ENCODE assay signal across 1 cellular context in the genomic region with DNA sequence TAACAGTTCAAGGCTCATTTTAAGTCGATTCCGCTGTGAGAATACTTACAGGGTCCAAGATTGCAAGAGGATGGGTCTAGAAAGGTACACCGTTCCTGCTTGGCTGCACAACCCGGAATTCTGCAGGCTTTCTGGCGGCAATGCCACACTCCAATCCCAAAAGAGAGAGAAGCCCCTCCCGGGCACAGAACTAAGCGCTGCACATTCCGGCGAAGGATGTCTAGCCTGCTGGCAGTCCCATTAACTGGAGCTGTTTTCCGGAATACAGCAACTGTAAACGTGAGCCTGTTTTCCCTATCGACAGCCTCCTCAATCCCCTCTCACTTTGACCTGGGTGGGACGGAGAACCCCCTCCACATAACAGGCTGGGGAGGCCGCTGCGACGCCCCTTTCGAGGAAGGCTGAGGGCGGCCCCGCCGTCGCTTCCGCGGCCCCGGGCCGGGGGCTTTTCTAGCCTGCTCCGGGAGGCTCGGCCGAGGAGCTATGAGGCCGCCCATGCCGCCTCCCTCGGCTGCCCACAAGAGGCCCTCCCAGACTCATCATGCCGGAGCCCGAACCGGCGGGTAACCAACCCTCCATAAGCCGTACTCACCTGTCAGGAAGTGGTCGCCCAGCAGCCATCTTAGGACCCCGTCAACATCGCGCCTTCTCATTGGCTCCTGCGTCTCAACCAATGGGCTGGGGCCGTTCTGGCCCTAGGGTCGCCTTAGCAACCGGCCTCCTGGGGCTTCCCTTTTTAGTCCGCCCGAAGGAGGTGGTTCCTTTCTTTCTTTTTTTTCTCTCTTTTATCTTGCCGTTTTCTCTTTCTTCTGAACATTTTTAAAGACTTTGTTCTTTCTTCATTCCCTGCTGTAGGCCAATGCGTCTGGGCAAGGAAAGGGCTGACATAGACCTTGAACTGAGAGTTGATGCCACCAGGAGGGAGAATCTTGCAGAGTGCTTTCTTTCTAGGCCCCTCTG.
TF ChIP-seq lines count a peak whose summit lies in the region.

A gene (minus strand): TSS at position 647 of the 960 bp plus-strand sequence. CDS start 5,909 bp downstream, outside the sequence.

TF ChIP-seq in HepG2, 621 proteins besides CTCF, POLR2A, EP300 and RAD21 (continued from another document and continues in another):
- TF ChIP-seq, protein P1, sequence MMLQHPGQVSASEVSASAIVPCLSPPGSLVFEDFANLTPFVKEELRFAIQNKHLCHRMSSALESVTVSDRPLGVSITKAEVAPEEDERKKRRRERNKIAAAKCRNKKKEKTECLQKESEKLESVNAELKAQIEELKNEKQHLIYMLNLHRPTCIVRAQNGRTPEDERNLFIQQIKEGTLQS (CRISPR knock-in tag; IDR thresholded peaks at IDR 0.05) = no peak
- TF ChIP-seq, protein P2, sequence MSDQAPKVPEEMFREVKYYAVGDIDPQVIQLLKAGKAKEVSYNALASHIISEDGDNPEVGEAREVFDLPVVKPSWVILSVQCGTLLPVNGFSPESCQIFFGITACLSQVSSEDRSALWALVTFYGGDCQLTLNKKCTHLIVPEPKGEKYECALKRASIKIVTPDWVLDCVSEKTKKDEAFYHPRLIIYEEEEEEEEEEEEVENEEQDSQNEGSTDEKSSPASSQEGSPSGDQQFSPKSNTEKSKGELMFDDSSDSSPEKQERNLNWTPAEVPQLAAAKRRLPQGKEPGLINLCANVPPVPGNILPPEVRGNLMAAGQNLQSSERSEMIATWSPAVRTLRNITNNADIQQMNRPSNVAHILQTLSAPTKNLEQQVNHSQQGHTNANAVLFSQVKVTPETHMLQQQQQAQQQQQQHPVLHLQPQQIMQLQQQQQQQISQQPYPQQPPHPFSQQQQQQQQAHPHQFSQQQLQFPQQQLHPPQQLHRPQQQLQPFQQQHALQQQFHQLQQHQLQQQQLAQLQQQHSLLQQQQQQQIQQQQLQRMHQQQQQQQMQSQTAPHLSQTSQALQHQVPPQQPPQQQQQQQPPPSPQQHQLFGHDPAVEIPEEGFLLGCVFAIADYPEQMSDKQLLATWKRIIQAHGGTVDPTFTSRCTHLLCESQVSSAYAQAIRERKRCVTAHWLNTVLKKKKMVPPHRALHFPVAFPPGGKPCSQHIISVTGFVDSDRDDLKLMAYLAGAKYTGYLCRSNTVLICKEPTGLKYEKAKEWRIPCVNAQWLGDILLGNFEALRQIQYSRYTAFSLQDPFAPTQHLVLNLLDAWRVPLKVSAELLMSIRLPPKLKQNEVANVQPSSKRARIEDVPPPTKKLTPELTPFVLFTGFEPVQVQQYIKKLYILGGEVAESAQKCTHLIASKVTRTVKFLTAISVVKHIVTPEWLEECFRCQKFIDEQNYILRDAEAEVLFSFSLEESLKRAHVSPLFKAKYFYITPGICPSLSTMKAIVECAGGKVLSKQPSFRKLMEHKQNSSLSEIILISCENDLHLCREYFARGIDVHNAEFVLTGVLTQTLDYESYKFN (CRISPR knock-in tag; conservative IDR thresholded peaks at IDR 0.05) = no peak
- TF ChIP-seq, protein P3, sequence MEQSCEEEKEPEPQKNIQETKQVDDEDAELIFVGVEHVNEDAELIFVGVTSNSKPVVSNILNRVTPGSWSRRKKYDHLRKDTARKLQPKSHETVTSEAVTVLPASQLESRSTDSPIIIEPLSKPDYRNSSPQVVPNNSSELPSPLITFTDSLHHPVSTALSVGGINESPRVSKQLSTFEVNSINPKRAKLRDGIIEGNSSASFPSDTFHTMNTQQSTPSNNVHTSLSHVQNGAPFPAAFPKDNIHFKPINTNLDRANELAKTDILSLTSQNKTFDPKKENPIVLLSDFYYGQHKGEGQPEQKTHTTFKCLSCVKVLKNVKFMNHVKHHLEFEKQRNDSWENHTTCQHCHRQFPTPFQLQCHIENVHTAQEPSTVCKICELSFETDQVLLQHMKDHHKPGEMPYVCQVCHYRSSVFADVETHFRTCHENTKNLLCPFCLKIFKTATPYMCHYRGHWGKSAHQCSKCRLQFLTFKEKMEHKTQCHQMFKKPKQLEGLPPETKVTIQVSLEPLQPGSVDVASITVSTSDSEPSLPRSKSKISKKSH (CRISPR knock-in tag; IDR thresholded peaks at IDR 0.05; ENCODE audit: borderline replicate concordance) = no peak
- no peak for TF ChIP-seq IKZF1 (IDR thresholded peaks at IDR 0.05)
- TF ChIP-seq TP53 (CRISPR knock-in tag; conservative IDR thresholded peaks at IDR 0.05) = no peak
- TF ChIP-seq FOXC1 (CRISPR knock-in tag; IDR thresholded peaks at IDR 0.05; ENCODE audit: borderline replicate concordance) = no peak; the same call in 1 of the 2 replicates
- TF ChIP-seq ONECUT2 (CRISPR knock-in tag; IDR thresholded peaks at IDR 0.05) = no peak
- no peak for TF ChIP-seq TRIM24 (CRISPR knock-in tag; IDR thresholded peaks at IDR 0.05)
- peak; percentile 40; the same call in 1 of the 2 replicates for TF ChIP-seq ZNF703 (CRISPR knock-in tag; IDR thresholded peaks at IDR 0.05; ENCODE audit: borderline replicate concordance)
- TF ChIP-seq XRCC5 (optimal IDR thresholded peaks at IDR 0.05; ENCODE audit: low read length) = peak; percentile 48
- TF ChIP-seq, protein P4, sequence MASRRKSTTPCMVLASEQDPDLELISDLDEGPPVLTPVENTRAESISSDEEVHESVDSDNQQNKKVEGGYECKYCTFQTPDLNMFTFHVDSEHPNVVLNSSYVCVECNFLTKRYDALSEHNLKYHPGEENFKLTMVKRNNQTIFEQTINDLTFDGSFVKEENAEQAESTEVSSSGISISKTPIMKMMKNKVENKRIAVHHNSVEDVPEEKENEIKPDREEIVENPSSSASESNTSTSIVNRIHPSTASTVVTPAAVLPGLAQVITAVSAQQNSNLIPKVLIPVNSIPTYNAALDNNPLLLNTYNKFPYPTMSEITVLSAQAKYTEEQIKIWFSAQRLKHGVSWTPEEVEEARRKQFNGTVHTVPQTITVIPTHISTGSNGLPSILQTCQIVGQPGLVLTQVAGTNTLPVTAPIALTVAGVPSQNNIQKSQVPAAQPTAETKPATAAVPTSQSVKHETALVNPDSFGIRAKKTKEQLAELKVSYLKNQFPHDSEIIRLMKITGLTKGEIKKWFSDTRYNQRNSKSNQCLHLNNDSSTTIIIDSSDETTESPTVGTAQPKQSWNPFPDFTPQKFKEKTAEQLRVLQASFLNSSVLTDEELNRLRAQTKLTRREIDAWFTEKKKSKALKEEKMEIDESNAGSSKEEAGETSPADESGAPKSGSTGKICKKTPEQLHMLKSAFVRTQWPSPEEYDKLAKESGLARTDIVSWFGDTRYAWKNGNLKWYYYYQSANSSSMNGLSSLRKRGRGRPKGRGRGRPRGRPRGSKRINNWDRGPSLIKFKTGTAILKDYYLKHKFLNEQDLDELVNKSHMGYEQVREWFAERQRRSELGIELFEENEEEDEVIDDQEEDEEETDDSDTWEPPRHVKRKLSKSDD (CRISPR knock-in tag; IDR thresholded peaks at IDR 0.05; ENCODE audit: low read depth) = no peak
- no peak for TF ChIP-seq NFATC3 (CRISPR knock-in tag; IDR thresholded peaks at IDR 0.05)
- TF ChIP-seq ASH2L (IDR thresholded peaks at IDR 0.05; ENCODE audit: insufficient read length, low read depth, low read length) = peak; percentile 95
- no peak for TF ChIP-seq ISL2 (CRISPR knock-in tag; IDR thresholded peaks at IDR 0.05)
- no peak for TF ChIP-seq GATAD2A (CRISPR knock-in tag; IDR thresholded peaks at IDR 0.05)
- no peak for TF ChIP-seq HMG20B (CRISPR knock-in tag; conservative IDR thresholded peaks at IDR 0.05)
- TF ChIP-seq ZIK1 (CRISPR knock-in tag; IDR thresholded peaks at IDR 0.05; ENCODE audit: borderline replicate concordance, low read depth) = no peak
- TF ChIP-seq PHB2 (IDR thresholded peaks at IDR 0.05; ENCODE audit: partially characterized antibody) = no peak
- TF ChIP-seq, protein P5, sequence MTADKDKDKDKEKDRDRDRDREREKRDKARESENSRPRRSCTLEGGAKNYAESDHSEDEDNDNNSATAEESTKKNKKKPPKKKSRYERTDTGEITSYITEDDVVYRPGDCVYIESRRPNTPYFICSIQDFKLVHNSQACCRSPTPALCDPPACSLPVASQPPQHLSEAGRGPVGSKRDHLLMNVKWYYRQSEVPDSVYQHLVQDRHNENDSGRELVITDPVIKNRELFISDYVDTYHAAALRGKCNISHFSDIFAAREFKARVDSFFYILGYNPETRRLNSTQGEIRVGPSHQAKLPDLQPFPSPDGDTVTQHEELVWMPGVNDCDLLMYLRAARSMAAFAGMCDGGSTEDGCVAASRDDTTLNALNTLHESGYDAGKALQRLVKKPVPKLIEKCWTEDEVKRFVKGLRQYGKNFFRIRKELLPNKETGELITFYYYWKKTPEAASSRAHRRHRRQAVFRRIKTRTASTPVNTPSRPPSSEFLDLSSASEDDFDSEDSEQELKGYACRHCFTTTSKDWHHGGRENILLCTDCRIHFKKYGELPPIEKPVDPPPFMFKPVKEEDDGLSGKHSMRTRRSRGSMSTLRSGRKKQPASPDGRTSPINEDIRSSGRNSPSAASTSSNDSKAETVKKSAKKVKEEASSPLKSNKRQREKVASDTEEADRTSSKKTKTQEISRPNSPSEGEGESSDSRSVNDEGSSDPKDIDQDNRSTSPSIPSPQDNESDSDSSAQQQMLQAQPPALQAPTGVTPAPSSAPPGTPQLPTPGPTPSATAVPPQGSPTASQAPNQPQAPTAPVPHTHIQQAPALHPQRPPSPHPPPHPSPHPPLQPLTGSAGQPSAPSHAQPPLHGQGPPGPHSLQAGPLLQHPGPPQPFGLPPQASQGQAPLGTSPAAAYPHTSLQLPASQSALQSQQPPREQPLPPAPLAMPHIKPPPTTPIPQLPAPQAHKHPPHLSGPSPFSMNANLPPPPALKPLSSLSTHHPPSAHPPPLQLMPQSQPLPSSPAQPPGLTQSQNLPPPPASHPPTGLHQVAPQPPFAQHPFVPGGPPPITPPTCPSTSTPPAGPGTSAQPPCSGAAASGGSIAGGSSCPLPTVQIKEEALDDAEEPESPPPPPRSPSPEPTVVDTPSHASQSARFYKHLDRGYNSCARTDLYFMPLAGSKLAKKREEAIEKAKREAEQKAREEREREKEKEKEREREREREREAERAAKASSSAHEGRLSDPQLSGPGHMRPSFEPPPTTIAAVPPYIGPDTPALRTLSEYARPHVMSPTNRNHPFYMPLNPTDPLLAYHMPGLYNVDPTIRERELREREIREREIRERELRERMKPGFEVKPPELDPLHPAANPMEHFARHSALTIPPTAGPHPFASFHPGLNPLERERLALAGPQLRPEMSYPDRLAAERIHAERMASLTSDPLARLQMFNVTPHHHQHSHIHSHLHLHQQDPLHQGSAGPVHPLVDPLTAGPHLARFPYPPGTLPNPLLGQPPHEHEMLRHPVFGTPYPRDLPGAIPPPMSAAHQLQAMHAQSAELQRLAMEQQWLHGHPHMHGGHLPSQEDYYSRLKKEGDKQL (CRISPR knock-in tag; IDR thresholded peaks at IDR 0.05; ENCODE audit: low read depth) = no peak
- no peak for TF ChIP-seq ZNF563 (CRISPR knock-in tag; IDR thresholded peaks at IDR 0.05)
- TF ChIP-seq, protein P6, sequence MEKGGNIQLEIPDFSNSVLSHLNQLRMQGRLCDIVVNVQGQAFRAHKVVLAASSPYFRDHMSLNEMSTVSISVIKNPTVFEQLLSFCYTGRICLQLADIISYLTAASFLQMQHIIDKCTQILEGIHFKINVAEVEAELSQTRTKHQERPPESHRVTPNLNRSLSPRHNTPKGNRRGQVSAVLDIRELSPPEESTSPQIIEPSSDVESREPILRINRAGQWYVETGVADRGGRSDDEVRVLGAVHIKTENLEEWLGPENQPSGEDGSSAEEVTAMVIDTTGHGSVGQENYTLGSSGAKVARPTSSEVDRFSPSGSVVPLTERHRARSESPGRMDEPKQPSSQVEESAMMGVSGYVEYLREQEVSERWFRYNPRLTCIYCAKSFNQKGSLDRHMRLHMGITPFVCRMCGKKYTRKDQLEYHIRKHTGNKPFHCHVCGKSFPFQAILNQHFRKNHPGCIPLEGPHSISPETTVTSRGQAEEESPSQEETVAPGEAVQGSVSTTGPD (CRISPR knock-in tag; IDR thresholded peaks at IDR 0.05) = no peak
- TF ChIP-seq, protein P7, sequence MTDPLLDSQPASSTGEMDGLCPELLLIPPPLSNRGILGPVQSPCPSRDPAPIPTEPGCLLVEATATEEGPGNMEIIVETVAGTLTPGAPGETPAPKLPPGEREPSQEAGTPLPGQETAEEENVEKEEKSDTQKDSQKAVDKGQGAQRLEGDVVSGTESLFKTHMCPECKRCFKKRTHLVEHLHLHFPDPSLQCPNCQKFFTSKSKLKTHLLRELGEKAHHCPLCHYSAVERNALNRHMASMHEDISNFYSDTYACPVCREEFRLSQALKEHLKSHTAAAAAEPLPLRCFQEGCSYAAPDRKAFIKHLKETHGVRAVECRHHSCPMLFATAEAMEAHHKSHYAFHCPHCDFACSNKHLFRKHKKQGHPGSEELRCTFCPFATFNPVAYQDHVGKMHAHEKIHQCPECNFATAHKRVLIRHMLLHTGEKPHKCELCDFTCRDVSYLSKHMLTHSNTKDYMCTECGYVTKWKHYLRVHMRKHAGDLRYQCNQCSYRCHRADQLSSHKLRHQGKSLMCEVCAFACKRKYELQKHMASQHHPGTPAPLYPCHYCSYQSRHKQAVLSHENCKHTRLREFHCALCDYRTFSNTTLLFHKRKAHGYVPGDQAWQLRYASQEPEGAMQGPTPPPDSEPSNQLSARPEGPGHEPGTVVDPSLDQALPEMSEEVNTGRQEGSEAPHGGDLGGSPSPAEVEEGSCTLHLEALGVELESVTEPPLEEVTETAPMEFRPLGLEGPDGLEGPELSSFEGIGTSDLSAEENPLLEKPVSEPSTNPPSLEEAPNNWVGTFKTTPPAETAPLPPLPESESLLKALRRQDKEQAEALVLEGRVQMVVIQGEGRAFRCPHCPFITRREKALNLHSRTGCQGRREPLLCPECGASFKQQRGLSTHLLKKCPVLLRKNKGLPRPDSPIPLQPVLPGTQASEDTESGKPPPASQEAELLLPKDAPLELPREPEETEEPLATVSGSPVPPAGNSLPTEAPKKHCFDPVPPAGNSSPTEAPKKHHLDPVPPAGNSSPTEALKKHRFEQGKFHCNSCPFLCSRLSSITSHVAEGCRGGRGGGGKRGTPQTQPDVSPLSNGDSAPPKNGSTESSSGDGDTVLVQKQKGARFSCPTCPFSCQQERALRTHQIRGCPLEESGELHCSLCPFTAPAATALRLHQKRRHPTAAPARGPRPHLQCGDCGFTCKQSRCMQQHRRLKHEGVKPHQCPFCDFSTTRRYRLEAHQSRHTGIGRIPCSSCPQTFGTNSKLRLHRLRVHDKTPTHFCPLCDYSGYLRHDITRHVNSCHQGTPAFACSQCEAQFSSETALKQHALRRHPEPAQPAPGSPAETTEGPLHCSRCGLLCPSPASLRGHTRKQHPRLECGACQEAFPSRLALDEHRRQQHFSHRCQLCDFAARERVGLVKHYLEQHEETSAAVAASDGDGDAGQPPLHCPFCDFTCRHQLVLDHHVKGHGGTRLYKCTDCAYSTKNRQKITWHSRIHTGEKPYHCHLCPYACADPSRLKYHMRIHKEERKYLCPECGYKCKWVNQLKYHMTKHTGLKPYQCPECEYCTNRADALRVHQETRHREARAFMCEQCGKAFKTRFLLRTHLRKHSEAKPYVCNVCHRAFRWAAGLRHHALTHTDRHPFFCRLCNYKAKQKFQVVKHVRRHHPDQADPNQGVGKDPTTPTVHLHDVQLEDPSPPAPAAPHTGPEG (CRISPR knock-in tag; IDR thresholded peaks at IDR 0.05) = no peak
- TF ChIP-seq, protein P8, sequence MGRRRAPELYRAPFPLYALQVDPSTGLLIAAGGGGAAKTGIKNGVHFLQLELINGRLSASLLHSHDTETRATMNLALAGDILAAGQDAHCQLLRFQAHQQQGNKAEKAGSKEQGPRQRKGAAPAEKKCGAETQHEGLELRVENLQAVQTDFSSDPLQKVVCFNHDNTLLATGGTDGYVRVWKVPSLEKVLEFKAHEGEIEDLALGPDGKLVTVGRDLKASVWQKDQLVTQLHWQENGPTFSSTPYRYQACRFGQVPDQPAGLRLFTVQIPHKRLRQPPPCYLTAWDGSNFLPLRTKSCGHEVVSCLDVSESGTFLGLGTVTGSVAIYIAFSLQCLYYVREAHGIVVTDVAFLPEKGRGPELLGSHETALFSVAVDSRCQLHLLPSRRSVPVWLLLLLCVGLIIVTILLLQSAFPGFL (CRISPR knock-in tag; IDR thresholded peaks at IDR 0.05) = no peak
- TF ChIP-seq EEA1 (CRISPR knock-in tag; IDR thresholded peaks at IDR 0.05; ENCODE audit: borderline replicate concordance) = no peak
- TF ChIP-seq ETV5 (CRISPR knock-in tag; IDR thresholded peaks at IDR 0.05; ENCODE audit: borderline replicate concordance) = peak; percentile 68
- no peak for TF ChIP-seq HNRNPK (IDR thresholded peaks at IDR 0.05; ENCODE audit: low read depth, low read length, poor library complexity, severe bottlenecking)
- TF ChIP-seq, protein P9, sequence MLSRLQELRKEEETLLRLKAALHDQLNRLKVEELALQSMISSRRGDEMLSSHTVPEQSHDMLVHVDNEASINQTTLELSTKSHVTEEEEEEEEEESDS (CRISPR knock-in tag; IDR thresholded peaks at IDR 0.05; ENCODE audit: borderline replicate concordance) = no peak
